In genomic region chr9:89475891-89476440, GRCh38 we compare ENCODE assay signal across 1 cellular context.
TF ChIP-seq lines count a peak whose summit lies in the region.

No MANE protein-coding gene starts in this region.

TF ChIP-seq in H1, 55 proteins besides CTCF, POLR2A, EP300 and RAD21 (continued from another document):
- no peak for TF ChIP-seq EZH2 (IDR thresholded peaks at IDR 0.05; ENCODE audit: low read depth, low read length, severe bottlenecking)
- TF ChIP-seq YY1 (IDR thresholded peaks at IDR 0.05; ENCODE audit: low read depth, low read length) = no peak
- TF ChIP-seq CBX5 (IDR thresholded peaks at IDR 0.05; ENCODE audit: low read depth, low read length) = no peak
- no peak for TF ChIP-seq RNF2 (IDR thresholded peaks at IDR 0.05; ENCODE audit: borderline replicate concordance, low read depth, low read length, missing control alignments, poor library complexity, severe bottlenecking)
- TF ChIP-seq CTBP2 (IDR thresholded peaks at IDR 0.05; ENCODE audit: borderline replicate concordance, insufficient read depth, insufficient read length, low read length) = no peak
- TF ChIP-seq TAF7 (optimal IDR thresholded peaks at IDR 0.05; ENCODE audit: borderline replicate concordance, low read depth, low read length) = no peak
- no peak for TF ChIP-seq ASH2L (IDR thresholded peaks at IDR 0.05; ENCODE audit: low read length)
- TF ChIP-seq BACH1 (IDR thresholded peaks at IDR 0.05; ENCODE audit: low read length) = no peak
- no peak for TF ChIP-seq NANOG (IDR thresholded peaks at IDR 0.05; ENCODE audit: insufficient read depth, low read depth, low read length, poor library complexity, severe bottlenecking)
